12 cellular contexts compared by ENCODE assay signal in the genomic region with DNA sequence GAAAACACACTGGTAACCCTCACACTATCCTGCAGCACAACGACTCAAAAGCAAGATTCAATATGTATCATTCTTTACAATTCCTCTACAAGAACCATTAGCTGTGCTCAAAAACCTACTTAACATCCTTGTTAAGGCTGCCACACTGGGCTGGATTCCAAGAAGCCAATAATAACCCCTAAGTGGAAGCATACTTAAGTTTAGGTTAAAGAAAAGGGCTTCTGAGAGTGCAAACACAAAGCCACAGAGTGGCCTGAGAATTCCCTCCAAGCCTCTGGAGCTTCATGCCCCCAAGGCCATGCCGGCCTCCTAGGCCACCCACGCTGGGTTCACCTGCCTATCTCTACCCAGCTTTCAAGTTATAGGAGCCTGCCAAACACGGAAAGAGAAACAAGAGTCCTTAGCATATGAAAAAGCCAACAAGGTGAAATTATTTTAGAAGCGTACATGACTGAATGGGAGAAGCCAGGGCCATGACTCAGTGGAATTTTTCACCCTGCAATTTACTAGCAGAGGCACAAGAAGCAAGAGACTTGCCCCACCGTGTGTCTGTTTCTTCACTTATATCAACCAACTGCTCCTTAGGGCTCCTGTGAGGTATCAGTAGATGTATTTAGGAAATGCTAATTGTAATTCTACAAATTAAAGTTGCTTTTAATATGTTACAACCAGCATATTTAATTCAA.
DNase-seq lines count a peak whose midpoint lies in the region; ATAC-seq and TF ChIP-seq lines count a peak whose summit lies in the region.
"Had no signal": no experiment of that assay in that cellular context is flagged by ENCODE, and none has a peak within 500 bp of the region (broad histone marks: within the 10 kb centered on the region; RNA-seq: fewer than 3 reads in every experiment).

No MANE protein-coding gene starts in this region.

- H3K4me3 ChIP-seq in GM23248: no peak overlapping the region
- H3K4me3 ChIP-seq in astrocyte of the cerebellum (ENCODE audit: low read depth, low read length): no peak overlapping the region
- H3K4me3 ChIP-seq: esophagus muscularis mucosa had no signal

- no peaks in the 10 kb centered on the region for H3K9me3 ChIP-seq in GM23248 (ENCODE audit: low read depth)
- H3K9me3 ChIP-seq: esophagus muscularis mucosa had no signal

- no peak overlapping the region for H3K9ac ChIP-seq in GM23248

- peak; percentile 42 for DNase-seq in GM23248
- peak; percentile 68 for DNase-seq in NCI-H2029 (lab: John Stamatoyannopoulos, UW)
- peak; percentile 55 for DNase-seq in astrocyte of the cerebellum (ENCODE audit: low read depth)
- no peak for DNase-seq in osteocyte (ENCODE audit: extremely low spot score, unreplicated experiment)
- no peak for DNase-seq in D341Med (ENCODE audit: low spot score)
- no peak for DNase-seq in HEK293T (ENCODE audit: extremely low spot score)
- DNase-seq: activated CD4-positive, alpha-beta T cell treated with anti-CD3 and anti-CD28 coated beads, Interleukin-2, amount 50 U/mL, for 48 hours; activated gamma-delta T cell; retina had no signal

- H3K27me3 ChIP-seq in GM23248 (replicated peaks; ENCODE audit: insufficient read depth): no peaks in the 10 kb centered on the region
- H3K27me3 ChIP-seq: esophagus muscularis mucosa had no signal

- no peaks in the 10 kb centered on the region for H3K9me2 ChIP-seq in GM23248 (ENCODE audit: insufficient read depth)

- in situ Hi-C loops in GM23248 (cut with MboI) (no loop called here), astrocyte of the cerebellum (cut with HindIII; ENCODE audit: low sequenced_read_pairs) (no loop called here)

- peak overlapping the region; percentile 13 for H3K27ac Mint-ChIP-seq in osteocyte (ENCODE audit: unreplicated experiment)
- H3K27ac Mint-ChIP-seq: CD14-positive monocyte had no signal

- H4K20me1 ChIP-seq in GM23248 (ENCODE audit: insufficient read depth): peaks cover 11% of the 10 kb centered on the region; the same call in 1 of the 2 replicates

- H3K4me2 ChIP-seq in GM23248 (ENCODE audit: unreplicated experiment): no peak overlapping the region

- TF ChIP-seq CTCF in astrocyte of the cerebellum (IDR thresholded peaks at IDR 0.05; ENCODE audit: low read depth, low read length, missing control alignments): no peak
- no peak for TF ChIP-seq CTCF in osteocyte (IDR thresholded peaks at IDR 0.05)

- peaks cover 21% of the 10 kb centered on the region for H3F3A ChIP-seq in GM23248 (ENCODE audit: insufficient read depth)

- no peak overlapping the region for H2AFZ ChIP-seq in GM23248

- no peaks in the 10 kb centered on the region for H3K9me3 Mint-ChIP-seq in osteocyte (ENCODE audit: unreplicated experiment)

- no peak overlapping the region for H3K4me3 Mint-ChIP-seq in osteocyte (ENCODE audit: unreplicated experiment)
- H3K4me3 Mint-ChIP-seq: CD14-positive monocyte had no signal

- H3K4me1 ChIP-seq in GM23248 (ENCODE audit: insufficient read depth): peaks cover 43% of the 10 kb centered on the region

- 91 to 92% methylated on average over 6 of the region's 6 CpGs for WGBS in GM23248 (ENCODE audit: low coverage in 1 of 2, low lambda C conversion rate in 2 of 2, missing lambda C conversion rate in 2 of 2), 2 experiments

- no peaks in the 10 kb centered on the region for H3K36me3 ChIP-seq in GM23248 (ENCODE audit: low read depth)
- H3K36me3 ChIP-seq: esophagus muscularis mucosa had no signal

- CTCF ChIA-PET in HEK293T (lab: Yijun Ruan, JAX): no interaction called here

- ATAC-seq in GM19351 (IDR thresholded peaks at IDR 0.05; ENCODE audit: unreplicated experiment): no peak

- peaks cover 89% of the 10 kb centered on the region for H3K79me2 ChIP-seq in GM23248 (ENCODE audit: insufficient read depth)

- H3K4me1 Mint-ChIP-seq in osteocyte (ENCODE audit: unreplicated experiment): peaks cover 20% of the 10 kb centered on the region
- H3K4me1 Mint-ChIP-seq: CD14-positive monocyte had no signal

- H3K27ac ChIP-seq in GM23248: no peak overlapping the region
- H3K27ac ChIP-seq: esophagus muscularis mucosa had no signal

- H3K36me3 Mint-ChIP-seq in osteocyte (ENCODE audit: unreplicated experiment): no peaks in the 10 kb centered on the region
- H3K36me3 Mint-ChIP-seq: CD14-positive monocyte had no signal

- no peaks in the 10 kb centered on the region for H3K27me3 Mint-ChIP-seq in osteocyte (ENCODE audit: unreplicated experiment)

- POLR2A ChIA-PET in HEK293T (lab: Yijun Ruan, JAX): no interaction called here

TF ChIP-seq in HEK293T, 16 proteins besides CTCF, POLR2A, EP300 and RAD21:
- TF ChIP-seq FOXK2 (IDR thresholded peaks at IDR 0.05) (no peak), FOXA1 (IDR thresholded peaks at IDR 0.05) (no peak), SP1 (IDR thresholded peaks at IDR 0.05) (no peak), SUZ12 (IDR thresholded peaks at IDR 0.05) (no peak), HDGF (IDR thresholded peaks at IDR 0.05; ENCODE audit: borderline replicate concordance) (no peak), NFRKB (IDR thresholded peaks at IDR 0.05) (no peak), TARDBP (IDR thresholded peaks at IDR 0.05) (no peak), ELF4 (IDR thresholded peaks at IDR 0.05) (no peak), BHLHE40 (IDR thresholded peaks at IDR 0.05; ENCODE audit: borderline replicate concordance) (no peak), ZNF384 (IDR thresholded peaks at IDR 0.05) (no peak), ARNT (IDR thresholded peaks at IDR 0.05) (no peak), FOXM1 (IDR thresholded peaks at IDR 0.05; ENCODE audit: borderline replicate concordance) (no peak), CTBP1 (IDR thresholded peaks at IDR 0.05; ENCODE audit: borderline replicate concordance) (no peak), L3MBTL2 (conservative IDR thresholded peaks at IDR 0.05) (no peak), LEF1 (IDR thresholded peaks at IDR 0.05; ENCODE audit: borderline replicate concordance) (no peak)
- TF ChIP-seq, protein P1, sequence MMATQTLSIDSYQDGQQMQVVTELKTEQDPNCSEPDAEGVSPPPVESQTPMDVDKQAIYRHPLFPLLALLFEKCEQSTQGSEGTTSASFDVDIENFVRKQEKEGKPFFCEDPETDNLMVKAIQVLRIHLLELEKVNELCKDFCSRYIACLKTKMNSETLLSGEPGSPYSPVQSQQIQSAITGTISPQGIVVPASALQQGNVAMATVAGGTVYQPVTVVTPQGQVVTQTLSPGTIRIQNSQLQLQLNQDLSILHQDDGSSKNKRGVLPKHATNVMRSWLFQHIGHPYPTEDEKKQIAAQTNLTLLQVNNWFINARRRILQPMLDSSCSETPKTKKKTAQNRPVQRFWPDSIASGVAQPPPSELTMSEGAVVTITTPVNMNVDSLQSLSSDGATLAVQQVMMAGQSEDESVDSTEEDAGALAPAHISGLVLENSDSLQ (IDR thresholded peaks at IDR 0.05): no peak
TF ChIP-seq in HEK293T: peak in this region for 0.

Comparison
In these comparisons a context has a peak if more than half of its experiments do, and no peak if none do; other contexts are left out.
1. DNase-seq: peak in GM23248 (single experiment), NCI-H2029 (single experiment) and astrocyte of the cerebellum (single experiment); none in osteocyte (single experiment), D341Med (single experiment) and HEK293T (single experiment).